In genomic region chr12:101407438-101408345, GRCh38 we compare ENCODE assay signal across 8 cellular contexts. TPM values are rescaled to one million over a fixed set of nuclear protein-coding genes. Genes with fewer than 3 reads are reported as not detected.
A peak's percentile ranks its signal among the peaks of the same experiment; 100 is the strongest.
DNase-seq lines count a peak whose midpoint lies in the region; ATAC-seq, FAIRE-seq and TF ChIP-seq lines count a peak whose summit lies in the region.

Gene ARL1, minus strand, starts transcription at chr12:101407772. Its CDS starts 127 bp downstream, at chr12:101407645.

- H3K27ac ChIP-seq in HUES48 (ENCODE audit: low read depth, low read length) = peak within 1 kb of the TSS; percentile 89
- peak within 1 kb of the TSS; percentile 68 for H3K27ac ChIP-seq in OCI-LY3 (ENCODE audit: low read length)
- peak within 1 kb of the TSS; percentile 99 for H3K27ac ChIP-seq in endothelial cell of umbilical vein (ENCODE audit: insufficient read depth, low read depth, low read length)

- POLR2A ChIA-PET in endothelial cell of umbilical vein (lab: Charles Lee) = interaction anchor here (0.6 kb wide), 1 partner anchor 483 kb away, joined by 3 read pairs; no protein-coding TSS in a partner anchor

- intact Hi-C loops in endothelial cell of umbilical vein (cut with micrococcal nuclease) = loop anchor here (5.0 kb wide), 3 partner anchors 125 to 385 kb away; partner anchors contain the start of genes CHPT1 and UTP20

- H3K4me2 ChIP-seq in OCI-LY3 (ENCODE audit: low read length) (peak within 1 kb of the TSS; percentile 94), endothelial cell of umbilical vein (ENCODE audit: insufficient read depth, low read length) (peak within 1 kb of the TSS; percentile 83)

- H3K36me3 ChIP-seq in HUES48 (ENCODE audit: control insufficient read depth, insufficient read depth, low read length) (peaks cover 10% of the 10 kb centered on the region; the same call in 1 of the 2 replicates), OCI-LY3 (replicated peaks; ENCODE audit: low read depth, low read length) (peaks cover 4% of the 10 kb centered on the region), endothelial cell of umbilical vein (ENCODE audit: control insufficient read depth in 2 of 2, extremely low read depth in 1 of 2, insufficient read depth in 2 of 2, low read length in 2 of 2) (peaks cover 0 to 2% of the 10 kb centered on the region in 2 experiments)

- H3K9me1 ChIP-seq in endothelial cell of umbilical vein (replicated peaks; ENCODE audit: control insufficient read depth, extremely low read depth, insufficient read depth, low read length) = no peaks in the 10 kb centered on the region

- dilution Hi-C loops in endothelial cell of umbilical vein (cut with MboI; ENCODE audit: extremely low pct_ligation_motif_present, low sequenced_read_pairs) = no loop called here

- H3K9me3 ChIP-seq in HUES48 (ENCODE audit: control insufficient read depth, insufficient read depth, low read length) (no peaks in the 10 kb centered on the region), OCI-LY3 (ENCODE audit: insufficient read depth, low read length) (no peaks in the 10 kb centered on the region), endothelial cell of umbilical vein (replicated peaks; ENCODE audit: control insufficient read depth, insufficient read depth, low read length) (no peaks in the 10 kb centered on the region)

- H2AFZ ChIP-seq in OCI-LY3 (ENCODE audit: low read depth, low read length) = peak within 1 kb of the TSS; percentile 99
- H2AFZ ChIP-seq in endothelial cell of umbilical vein (ENCODE audit: low read depth, low read length) = peak within 1 kb of the TSS; percentile 79

- no TSS peak for BruUV-seq in endothelial cell of umbilical vein (replicated peaks; lab: Mats Ljungman, UMichigan)

- ATAC-seq in GM21423 (IDR thresholded peaks at IDR 0.05; ENCODE audit: unreplicated experiment) = peak; percentile 78

- TF ChIP-seq CTCF in D721Med (IDR thresholded peaks at IDR 0.05; ENCODE audit: insufficient read depth, missing control alignments) (no peak), OCI-LY3 (IDR thresholded peaks at IDR 0.05; ENCODE audit: low read depth, low read length) (no peak), endothelial cell of umbilical vein (IDR thresholded peaks at IDR 0.05; ENCODE audit: extremely low read depth in 1 of 2, insufficient read depth in 1 of 2, low read depth in 1 of 2, low read length in 2 of 2) (no peak)

- H3K79me2 ChIP-seq in OCI-LY3 (ENCODE audit: low read length) (peaks cover 44% of the 10 kb centered on the region), endothelial cell of umbilical vein (ENCODE audit: control insufficient read depth, insufficient read depth, low read length) (peaks cover 39% of the 10 kb centered on the region)

- H4K20me1 ChIP-seq in OCI-LY3 (ENCODE audit: insufficient read depth, low read length) (peaks cover 8% of the 10 kb centered on the region; the same call in 1 of the 2 replicates), endothelial cell of umbilical vein (replicated peaks; ENCODE audit: control insufficient read depth, extremely low read depth, insufficient read depth, low read length) (no peaks in the 10 kb centered on the region)

- H3K9ac ChIP-seq in HUES48 (ENCODE audit: low read depth, low read length) (peak within 1 kb of the TSS; percentile 94), OCI-LY3 (ENCODE audit: low read length) (peak within 1 kb of the TSS; percentile 94), endothelial cell of umbilical vein (replicated peaks; ENCODE audit: extremely low read depth, insufficient read depth, low read length) (peak within 1 kb of the TSS; percentile 98)

- peak within 1 kb of the TSS; percentile 98 for H3K4me3 ChIP-seq in HUES48 (ENCODE audit: low read depth, low read length)
- peak within 1 kb of the TSS; percentile 97 for H3K4me3 ChIP-seq in OCI-LY3 (ENCODE audit: low read length)
- H3K4me3 ChIP-seq in endothelial cell of umbilical vein (replicated peaks in 1 of 3; ENCODE audit: insufficient read depth in 1 of 3, low read depth in 1 of 3, low read length in 3 of 3) = peak within 1 kb of the TSS; percentile 39 to 88 (median 71)

- H3K27me3 ChIP-seq in HUES48 (ENCODE audit: control insufficient read depth, insufficient read depth, low read length) (no peaks in the 10 kb centered on the region), OCI-LY3 (ENCODE audit: low read depth, low read length) (no peaks in the 10 kb centered on the region), endothelial cell of umbilical vein (ENCODE audit: control insufficient read depth in 2 of 2, insufficient read depth in 2 of 2, low read length in 2 of 2) (peaks cover 0 to 4% of the 10 kb centered on the region in 2 experiments)

- CTCF ChIA-PET in endothelial cell of umbilical vein (lab: Charles Lee) = interaction anchor here (1.0 to 1.6 kb wide), 4 partner anchors 13 to 432 kb away, joined by 3 to 6 read pairs (median 6); no protein-coding TSS in a partner anchor

- H3K4me1 ChIP-seq in HUES48 (ENCODE audit: control insufficient read depth, insufficient read depth, low read length) (0 out of 2 replicates have a peak, but pooled peaks cover 4% of the 10 kb centered on the region), OCI-LY3 (ENCODE audit: low read length) (peaks cover 11% of the 10 kb centered on the region), endothelial cell of umbilical vein (ENCODE audit: control insufficient read depth, extremely low read depth, insufficient read depth, low read length) (peaks cover 13% of the 10 kb centered on the region)

- FAIRE-seq in D721Med (lab: Jason Lieb, UNC) (no peak), endothelial cell of umbilical vein (lab: Jason Lieb, UNC) (peak; percentile 79)

- peak; percentile 66 for TF ChIP-seq POLR2A in endothelial cell of umbilical vein (IDR thresholded peaks at IDR 0.05; ENCODE audit: low read depth, low read length)

- DNase-seq in D721Med (ENCODE audit: insufficient read length, low spot score) (peak; percentile 58), endothelial cell of umbilical vein (ENCODE audit: low read depth, low spot score) (peak; percentile 91), middle frontal gyrus (ENCODE audit: extremely low spot score, low spot score) (peak; percentile 72)
- DNase-seq in activated CD8-positive, alpha-beta memory T cell treated with anti-CD3 and anti-CD28 coated beads, Interleukin-2, amount 50 U/mL, for 48 hours = peak; percentile 91
- DNase-seq in stimulated activated CD8-positive, alpha-beta memory T cell treated with anti-CD3 and anti-CD28 coated beads, Interleukin-2, amount 100 ng/mL, for 1 hour (ENCODE audit: low read depth in 2 of 2) = peak; percentile 55 to 68

TF ChIP-seq in endothelial cell of umbilical vein, 7 proteins besides CTCF, POLR2A, EP300 and RAD21:
- TF ChIP-seq POLR2AphosphoS5 (IDR thresholded peaks at IDR 0.05; ENCODE audit: insufficient read depth, low read depth, low read length) = peak; percentile 61
- no peak for TF ChIP-seq GATA2 (IDR thresholded peaks at IDR 0.05; ENCODE audit: insufficient read depth, insufficient read length, low read depth, low read length)
- TF ChIP-seq EZH2 (IDR thresholded peaks at IDR 0.05; ENCODE audit: borderline replicate concordance, low read depth, low read length, severe bottlenecking) = no peak
- peak; percentile 58 for TF ChIP-seq FOS (IDR thresholded peaks at IDR 0.05; ENCODE audit: borderline replicate concordance, insufficient read depth, low read length)
- peak; percentile 41 for TF ChIP-seq MYC (IDR thresholded peaks at IDR 0.05; ENCODE audit: low read depth, low read length)
- TF ChIP-seq JUN (IDR thresholded peaks at IDR 0.05; ENCODE audit: borderline replicate concordance, insufficient read depth, insufficient read length, low read depth) = peak; percentile 40
- TF ChIP-seq MAX (IDR thresholded peaks at IDR 0.05; ENCODE audit: insufficient read depth, insufficient read length) = peak; percentile 61

RNA-seq across cellular contexts. Expression of gene ARL1, which starts in this region (rescaled TPM):
- total RNA-seq in endothelial cell of umbilical vein = 65.4 and 76.5 TPM in 2 replicates
- polyA plus RNA-seq in endothelial cell of umbilical vein = 22.9 and 30.4 TPM in 2 replicates
- 53.6 and 72.1 TPM in 2 replicates for polyA plus RNA-seq in endothelial cell of umbilical vein (2011; cell fraction: cytosol; rRNA removed)
- 48.7 and 54.8 TPM in 2 replicates for polyA plus RNA-seq in endothelial cell of umbilical vein (2011; cell fraction: nucleus; rRNA removed)
- polyA plus RNA-seq in endothelial cell of umbilical vein (2012) = 94.4 and 100 TPM in 2 replicates
- 42.8 and 44.0 TPM in 2 replicates for polyA minus RNA-seq in endothelial cell of umbilical vein
- polyA minus RNA-seq in endothelial cell of umbilical vein (2011; cell fraction: cytosol; rRNA and poly(A)+ RNA removed) = 29.7 TPM
- polyA minus RNA-seq in endothelial cell of umbilical vein (2011; cell fraction: nucleus; rRNA and poly(A)+ RNA removed) = 59.9 and 82.7 TPM in 2 replicates

Comparison
In these comparisons a context has a peak if more than half of its experiments do, and no peak if none do; other contexts are left out.
1. Peak in every context shown above with its lines: DNase-seq, ATAC-seq, H3K4me3 ChIP-seq and H3K27ac ChIP-seq.